ENCODE assay signal across 1 cellular context in the genomic region with DNA sequence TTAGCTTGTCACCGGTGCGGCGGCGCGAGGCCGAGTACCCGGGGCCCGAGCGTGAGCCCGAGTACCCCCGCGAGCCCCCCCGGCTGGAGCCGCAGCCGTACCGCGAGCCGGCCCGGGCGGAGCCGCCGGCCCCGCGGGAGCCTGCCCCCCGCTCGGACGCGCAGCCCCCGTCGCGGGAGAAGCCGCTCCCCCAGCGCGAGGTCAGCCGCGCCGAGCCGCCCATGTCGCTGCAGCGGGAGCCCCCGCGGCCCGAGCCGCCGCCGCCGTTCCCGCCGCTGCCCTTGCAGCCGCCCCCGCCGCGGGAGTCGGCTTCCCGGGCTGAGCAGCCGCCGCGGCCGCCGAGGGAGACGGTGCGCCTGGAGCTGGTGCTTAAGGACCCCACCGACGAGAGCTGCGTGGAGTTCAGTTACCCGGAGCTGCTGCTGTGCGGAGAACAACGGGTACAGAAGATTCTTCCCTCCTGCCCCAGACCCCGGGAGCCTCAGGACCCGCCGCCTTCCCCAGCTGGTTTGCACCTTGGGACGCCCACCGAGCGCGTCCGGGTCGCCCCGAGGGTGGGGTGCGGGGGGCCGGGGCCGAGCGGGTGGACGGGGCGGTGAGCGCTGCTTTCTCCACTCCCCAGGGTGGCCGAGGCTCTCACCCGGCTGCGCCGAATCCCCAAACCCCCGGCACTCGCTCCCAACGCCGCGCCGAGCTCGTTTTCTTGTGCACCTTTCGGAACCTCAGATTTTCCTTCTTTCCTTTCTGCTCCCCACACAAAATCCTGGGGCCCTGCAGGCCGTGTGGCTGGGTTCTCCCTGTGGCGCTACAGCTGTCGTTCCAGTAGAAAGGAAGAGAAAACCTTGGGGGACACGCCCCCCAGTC.
A peak's percentile ranks its signal among the peaks of the same experiment; 100 is the strongest.
TF ChIP-seq lines count a peak whose summit lies in the region.

No MANE protein-coding gene starts in this region.

TF ChIP-seq in K562, 482 proteins besides CTCF, POLR2A, EP300 and RAD21 (continued from another document and continues in another):
- TF ChIP-seq, protein P1, sequence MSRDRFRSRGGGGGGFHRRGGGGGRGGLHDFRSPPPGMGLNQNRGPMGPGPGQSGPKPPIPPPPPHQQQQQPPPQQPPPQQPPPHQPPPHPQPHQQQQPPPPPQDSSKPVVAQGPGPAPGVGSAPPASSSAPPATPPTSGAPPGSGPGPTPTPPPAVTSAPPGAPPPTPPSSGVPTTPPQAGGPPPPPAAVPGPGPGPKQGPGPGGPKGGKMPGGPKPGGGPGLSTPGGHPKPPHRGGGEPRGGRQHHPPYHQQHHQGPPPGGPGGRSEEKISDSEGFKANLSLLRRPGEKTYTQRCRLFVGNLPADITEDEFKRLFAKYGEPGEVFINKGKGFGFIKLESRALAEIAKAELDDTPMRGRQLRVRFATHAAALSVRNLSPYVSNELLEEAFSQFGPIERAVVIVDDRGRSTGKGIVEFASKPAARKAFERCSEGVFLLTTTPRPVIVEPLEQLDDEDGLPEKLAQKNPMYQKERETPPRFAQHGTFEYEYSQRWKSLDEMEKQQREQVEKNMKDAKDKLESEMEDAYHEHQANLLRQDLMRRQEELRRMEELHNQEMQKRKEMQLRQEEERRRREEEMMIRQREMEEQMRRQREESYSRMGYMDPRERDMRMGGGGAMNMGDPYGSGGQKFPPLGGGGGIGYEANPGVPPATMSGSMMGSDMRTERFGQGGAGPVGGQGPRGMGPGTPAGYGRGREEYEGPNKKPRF (IDR thresholded peaks at IDR 0.05; ENCODE audit: low read depth, low read length) = no peak
- peak; percentile 9; the same call in 1 of the 2 replicates for TF ChIP-seq CREM (IDR thresholded peaks at IDR 0.05; ENCODE audit: low read depth)
- no peak for TF ChIP-seq FOXJ2 (tag; IDR thresholded peaks at IDR 0.05)
- TF ChIP-seq HSF4 (CRISPR knock-in tag; IDR thresholded peaks at IDR 0.05; ENCODE audit: borderline replicate concordance) = 0 out of 2 replicates have a peak, but pooled peaks have one; percentile 19
- 0 out of 2 replicates have a peak, but pooled peaks have one; percentile 36 for TF ChIP-seq NBN (IDR thresholded peaks at IDR 0.05; ENCODE audit: low read depth)
- no peak for TF ChIP-seq SAFB (IDR thresholded peaks at IDR 0.05; ENCODE audit: borderline replicate concordance, low read depth, low read length)
- TF ChIP-seq HDAC2 (IDR thresholded peaks at IDR 0.05) = 0 out of 2 replicates have a peak, but pooled peaks have one; percentile 61
- no peak for TF ChIP-seq RCOR1 (IDR thresholded peaks at IDR 0.05; ENCODE audit: borderline replicate concordance in 1 of 2, low read depth in 2 of 2, low read length in 2 of 2)
- TF ChIP-seq, protein P2, sequence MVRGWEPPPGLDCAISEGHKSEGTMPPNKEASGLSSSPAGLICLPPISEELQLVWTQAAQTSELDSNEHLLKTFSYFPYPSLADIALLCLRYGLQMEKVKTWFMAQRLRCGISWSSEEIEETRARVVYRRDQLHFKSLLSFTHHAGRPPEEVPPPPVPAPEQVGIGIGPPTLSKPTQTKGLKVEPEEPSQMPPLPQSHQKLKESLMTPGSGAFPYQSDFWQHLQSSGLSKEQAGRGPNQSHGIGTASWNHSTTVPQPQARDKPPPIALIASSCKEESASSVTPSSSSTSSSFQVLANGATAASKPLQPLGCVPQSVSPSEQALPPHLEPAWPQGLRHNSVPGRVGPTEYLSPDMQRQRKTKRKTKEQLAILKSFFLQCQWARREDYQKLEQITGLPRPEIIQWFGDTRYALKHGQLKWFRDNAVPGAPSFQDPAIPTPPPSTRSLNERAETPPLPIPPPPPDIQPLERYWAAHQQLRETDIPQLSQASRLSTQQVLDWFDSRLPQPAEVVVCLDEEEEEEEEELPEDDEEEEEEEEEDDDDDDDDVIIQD (CRISPR knock-in tag; IDR thresholded peaks at IDR 0.05) = 0 out of 2 replicates have a peak, but pooled peaks have one; percentile 48
- TF ChIP-seq NFRKB (IDR thresholded peaks at IDR 0.05; ENCODE audit: low read depth) = 0 out of 2 replicates have a peak, but pooled peaks have one; percentile 48
- 0 out of 2 replicates have a peak, but pooled peaks have one; percentile 28 for TF ChIP-seq PHF8 (IDR thresholded peaks at IDR 0.05; ENCODE audit: borderline replicate concordance, low read length)
- TF ChIP-seq, protein P3, sequence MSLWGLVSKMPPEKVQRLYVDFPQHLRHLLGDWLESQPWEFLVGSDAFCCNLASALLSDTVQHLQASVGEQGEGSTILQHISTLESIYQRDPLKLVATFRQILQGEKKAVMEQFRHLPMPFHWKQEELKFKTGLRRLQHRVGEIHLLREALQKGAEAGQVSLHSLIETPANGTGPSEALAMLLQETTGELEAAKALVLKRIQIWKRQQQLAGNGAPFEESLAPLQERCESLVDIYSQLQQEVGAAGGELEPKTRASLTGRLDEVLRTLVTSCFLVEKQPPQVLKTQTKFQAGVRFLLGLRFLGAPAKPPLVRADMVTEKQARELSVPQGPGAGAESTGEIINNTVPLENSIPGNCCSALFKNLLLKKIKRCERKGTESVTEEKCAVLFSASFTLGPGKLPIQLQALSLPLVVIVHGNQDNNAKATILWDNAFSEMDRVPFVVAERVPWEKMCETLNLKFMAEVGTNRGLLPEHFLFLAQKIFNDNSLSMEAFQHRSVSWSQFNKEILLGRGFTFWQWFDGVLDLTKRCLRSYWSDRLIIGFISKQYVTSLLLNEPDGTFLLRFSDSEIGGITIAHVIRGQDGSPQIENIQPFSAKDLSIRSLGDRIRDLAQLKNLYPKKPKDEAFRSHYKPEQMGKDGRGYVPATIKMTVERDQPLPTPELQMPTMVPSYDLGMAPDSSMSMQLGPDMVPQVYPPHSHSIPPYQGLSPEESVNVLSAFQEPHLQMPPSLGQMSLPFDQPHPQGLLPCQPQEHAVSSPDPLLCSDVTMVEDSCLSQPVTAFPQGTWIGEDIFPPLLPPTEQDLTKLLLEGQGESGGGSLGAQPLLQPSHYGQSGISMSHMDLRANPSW (CRISPR knock-in tag; IDR thresholded peaks at IDR 0.05) = no peak
- no peak for TF ChIP-seq TRIM28 (IDR thresholded peaks at IDR 0.05)
- peak; percentile 16 for TF ChIP-seq CXXC5 (CRISPR knock-in tag; IDR thresholded peaks at IDR 0.05)
- TF ChIP-seq SAP30 (IDR thresholded peaks at IDR 0.05; ENCODE audit: borderline replicate concordance, insufficient read depth, low read depth, low read length, poor library complexity, severe bottlenecking) = peak; percentile 89
- TF ChIP-seq, protein P4, sequence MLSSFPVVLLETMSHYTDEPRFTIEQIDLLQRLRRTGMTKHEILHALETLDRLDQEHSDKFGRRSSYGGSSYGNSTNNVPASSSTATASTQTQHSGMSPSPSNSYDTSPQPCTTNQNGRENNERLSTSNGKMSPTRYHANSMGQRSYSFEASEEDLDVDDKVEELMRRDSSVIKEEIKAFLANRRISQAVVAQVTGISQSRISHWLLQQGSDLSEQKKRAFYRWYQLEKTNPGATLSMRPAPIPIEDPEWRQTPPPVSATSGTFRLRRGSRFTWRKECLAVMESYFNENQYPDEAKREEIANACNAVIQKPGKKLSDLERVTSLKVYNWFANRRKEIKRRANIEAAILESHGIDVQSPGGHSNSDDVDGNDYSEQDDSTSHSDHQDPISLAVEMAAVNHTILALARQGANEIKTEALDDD (IDR thresholded peaks at IDR 0.05) = no peak
- 0 out of 4 replicates have a peak, but pooled peaks of 1 of the 2 experiments have one; percentile 57 for TF ChIP-seq NONO (IDR thresholded peaks at IDR 0.05; ENCODE audit: low read depth in 2 of 2, low read length in 1 of 2)
- peak; percentile 23; the same call in 1 of the 2 replicates for TF ChIP-seq ZNF124 (CRISPR knock-in tag; IDR thresholded peaks at IDR 0.05)
- no peak for TF ChIP-seq FOXK2 (conservative IDR thresholded peaks at IDR 0.05 in 1 of 2, IDR thresholded peaks at IDR 0.05 in 1 of 2; ENCODE audit: low read depth in 2 of 2)
- TF ChIP-seq L3MBTL2 (IDR thresholded peaks at IDR 0.05) = no peak
- TF ChIP-seq, protein P5, sequence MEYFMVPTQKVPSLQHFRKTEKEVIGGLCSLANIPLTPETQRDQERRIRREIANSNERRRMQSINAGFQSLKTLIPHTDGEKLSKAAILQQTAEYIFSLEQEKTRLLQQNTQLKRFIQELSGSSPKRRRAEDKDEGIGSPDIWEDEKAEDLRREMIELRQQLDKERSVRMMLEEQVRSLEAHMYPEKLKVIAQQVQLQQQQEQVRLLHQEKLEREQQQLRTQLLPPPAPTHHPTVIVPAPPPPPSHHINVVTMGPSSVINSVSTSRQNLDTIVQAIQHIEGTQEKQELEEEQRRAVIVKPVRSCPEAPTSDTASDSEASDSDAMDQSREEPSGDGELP (CRISPR knock-in tag; IDR thresholded peaks at IDR 0.05; ENCODE audit: borderline replicate concordance) = peak; percentile 85
- TF ChIP-seq POLR2AphosphoS2 (IDR thresholded peaks at IDR 0.05; ENCODE audit: low read length) = no peak
- TF ChIP-seq, protein P6, sequence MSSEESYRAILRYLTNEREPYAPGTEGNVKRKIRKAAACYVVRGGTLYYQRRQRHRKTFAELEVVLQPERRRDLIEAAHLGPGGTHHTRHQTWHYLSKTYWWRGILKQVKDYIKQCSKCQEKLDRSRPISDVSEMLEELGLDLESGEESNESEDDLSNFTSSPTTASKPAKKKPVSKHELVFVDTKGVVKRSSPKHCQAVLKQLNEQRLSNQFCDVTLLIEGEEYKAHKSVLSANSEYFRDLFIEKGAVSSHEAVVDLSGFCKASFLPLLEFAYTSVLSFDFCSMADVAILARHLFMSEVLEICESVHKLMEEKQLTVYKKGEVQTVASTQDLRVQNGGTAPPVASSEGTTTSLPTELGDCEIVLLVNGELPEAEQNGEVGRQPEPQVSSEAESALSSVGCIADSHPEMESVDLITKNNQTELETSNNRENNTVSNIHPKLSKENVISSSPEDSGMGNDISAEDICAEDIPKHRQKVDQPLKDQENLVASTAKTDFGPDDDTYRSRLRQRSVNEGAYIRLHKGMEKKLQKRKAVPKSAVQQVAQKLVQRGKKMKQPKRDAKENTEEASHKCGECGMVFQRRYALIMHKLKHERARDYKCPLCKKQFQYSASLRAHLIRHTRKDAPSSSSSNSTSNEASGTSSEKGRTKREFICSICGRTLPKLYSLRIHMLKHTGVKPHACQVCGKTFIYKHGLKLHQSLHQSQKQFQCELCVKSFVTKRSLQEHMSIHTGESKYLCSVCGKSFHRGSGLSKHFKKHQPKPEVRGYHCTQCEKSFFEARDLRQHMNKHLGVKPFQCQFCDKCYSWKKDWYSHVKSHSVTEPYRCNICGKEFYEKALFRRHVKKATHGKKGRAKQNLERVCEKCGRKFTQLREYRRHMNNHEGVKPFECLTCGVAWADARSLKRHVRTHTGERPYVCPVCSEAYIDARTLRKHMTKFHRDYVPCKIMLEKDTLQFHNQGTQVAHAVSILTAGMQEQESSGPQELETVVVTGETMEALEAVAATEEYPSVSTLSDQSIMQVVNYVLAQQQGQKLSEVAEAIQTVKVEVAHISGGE (CRISPR knock-in tag; IDR thresholded peaks at IDR 0.05) = peak in 1 of 3 experiments; percentile 59; a peak in 2 of 6 replicates
- TF ChIP-seq RB1 (IDR thresholded peaks at IDR 0.05; ENCODE audit: low read depth) = peak; percentile 37; the same call in 1 of the 2 replicates
- TF ChIP-seq CCNT2 (IDR thresholded peaks at IDR 0.05; ENCODE audit: borderline replicate concordance, extremely low read depth, insufficient read length, low read depth, low read length) = peak; percentile 48
- TF ChIP-seq BHLHE40 (IDR thresholded peaks at IDR 0.05; ENCODE audit: low read length) = no peak
- TF ChIP-seq CEBPB (tag; IDR thresholded peaks at IDR 0.05) = peak; percentile 98; the same call in 1 of the 2 replicates
- no peak for TF ChIP-seq POU5F1 (IDR thresholded peaks at IDR 0.05; ENCODE audit: borderline replicate concordance, low read depth, low read length, partially characterized antibody)
- TF ChIP-seq CBFA2T2 (conservative IDR thresholded peaks at IDR 0.05) = no peak
- TF ChIP-seq ZBTB1 (CRISPR knock-in tag; IDR thresholded peaks at IDR 0.05; ENCODE audit: borderline replicate concordance, low read depth) = no peak
- no peak for TF ChIP-seq ZNF274 (IDR thresholded peaks at IDR 0.05; ENCODE audit: borderline replicate concordance, low read depth, low read length)
- TF ChIP-seq THRAP3 (IDR thresholded peaks at IDR 0.05; ENCODE audit: borderline replicate concordance) = no peak
- no peak for TF ChIP-seq NFATC3 (IDR thresholded peaks at IDR 0.05)
- TF ChIP-seq GTF2A2 (tag; IDR thresholded peaks at IDR 0.05) = 0 out of 2 replicates have a peak, but pooled peaks have one; percentile 46
- 0 out of 2 replicates have a peak, but pooled peaks have one; percentile 20 for TF ChIP-seq SMARCC2 (IDR thresholded peaks at IDR 0.05; ENCODE audit: low read depth)
- no peak for TF ChIP-seq ZNF584 (CRISPR knock-in tag; IDR thresholded peaks at IDR 0.05; ENCODE audit: low read depth)
- TF ChIP-seq, protein P7, sequence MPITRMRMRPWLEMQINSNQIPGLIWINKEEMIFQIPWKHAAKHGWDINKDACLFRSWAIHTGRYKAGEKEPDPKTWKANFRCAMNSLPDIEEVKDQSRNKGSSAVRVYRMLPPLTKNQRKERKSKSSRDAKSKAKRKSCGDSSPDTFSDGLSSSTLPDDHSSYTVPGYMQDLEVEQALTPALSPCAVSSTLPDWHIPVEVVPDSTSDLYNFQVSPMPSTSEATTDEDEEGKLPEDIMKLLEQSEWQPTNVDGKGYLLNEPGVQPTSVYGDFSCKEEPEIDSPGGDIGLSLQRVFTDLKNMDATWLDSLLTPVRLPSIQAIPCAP (CRISPR knock-in tag; IDR thresholded peaks at IDR 0.05; ENCODE audit: borderline replicate concordance) = no peak
- TF ChIP-seq ZBTB8A (IDR thresholded peaks at IDR 0.05; ENCODE audit: partially characterized antibody) = no peak
- no peak for TF ChIP-seq ZFP30 (CRISPR knock-in tag; IDR thresholded peaks at IDR 0.05; ENCODE audit: borderline replicate concordance)
- 0 out of 2 replicates have a peak, but pooled peaks have one; percentile 11 for TF ChIP-seq ELF2 (CRISPR knock-in tag; IDR thresholded peaks at IDR 0.05)
- TF ChIP-seq, protein P8, sequence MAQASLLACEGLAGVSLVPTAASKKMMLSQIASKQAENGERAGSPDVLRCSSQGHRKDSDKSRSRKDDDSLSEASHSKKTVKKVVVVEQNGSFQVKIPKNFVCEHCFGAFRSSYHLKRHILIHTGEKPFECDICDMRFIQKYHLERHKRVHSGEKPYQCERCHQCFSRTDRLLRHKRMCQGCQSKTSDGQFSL (CRISPR knock-in tag; IDR thresholded peaks at IDR 0.05) = no peak
- TF ChIP-seq, protein P8 (tag; IDR thresholded peaks at IDR 0.05) = peak in 1 of 2 experiments; percentile 55; a peak in 1 of 4 replicates
- TF ChIP-seq ZNF140 (CRISPR knock-in tag; IDR thresholded peaks at IDR 0.05) = no peak
- no peak for TF ChIP-seq ZKSCAN1 (IDR thresholded peaks at IDR 0.05; ENCODE audit: low read depth, low read length)
- TF ChIP-seq SUPT5H (IDR thresholded peaks at IDR 0.05) = no peak
- TF ChIP-seq NFIX (CRISPR knock-in tag; IDR thresholded peaks at IDR 0.05; ENCODE audit: low read depth) = no peak
- TF ChIP-seq ZFPM2 (CRISPR knock-in tag; IDR thresholded peaks at IDR 0.05) = no peak; the same call in 1 of the 2 replicates
